1 cellular context compared by ENCODE assay signal in the genomic region with DNA sequence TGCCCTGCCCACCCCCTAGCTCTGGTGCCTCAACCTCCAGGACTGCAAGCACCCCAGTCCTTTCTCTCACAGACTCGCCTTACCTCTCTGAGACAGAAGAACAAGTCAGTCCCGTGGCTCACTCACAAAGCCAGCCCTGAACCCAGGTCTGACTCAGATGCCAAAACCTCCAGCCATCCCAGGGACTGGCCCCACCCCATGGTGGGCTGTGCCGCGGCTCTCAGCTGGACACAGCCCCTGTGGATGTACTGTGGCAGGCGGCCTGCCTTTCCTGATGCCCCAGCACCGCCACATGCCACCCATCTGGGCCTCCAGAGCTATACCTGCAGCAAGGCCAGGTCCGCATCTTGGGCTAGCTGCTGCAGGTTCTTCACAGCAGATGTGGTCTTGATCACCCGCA.
TF ChIP-seq lines count a peak whose summit lies in the region.

No MANE protein-coding gene starts in this region.

TF ChIP-seq in WTC11, 78 proteins besides CTCF, POLR2A, EP300 and RAD21:
- TF ChIP-seq ATF1 (CRISPR knock-in tag; IDR thresholded peaks at IDR 0.05) (no peak), FOXP1 (CRISPR knock-in tag; IDR thresholded peaks at IDR 0.05; ENCODE audit: borderline replicate concordance) (0 out of 2 replicates have a peak, but pooled peaks have one; percentile 24)
TF ChIP-seq in WTC11: peak in this region for 1.
